Comparison of ENCODE assay signal across 1 cellular context in genomic region chr3:56763233-56763632, GRCh38.
TF ChIP-seq lines count a peak whose summit lies in the region.

No MANE protein-coding gene starts in this region.

TF ChIP-seq in GM23338, 12 proteins besides CTCF, POLR2A, EP300 and RAD21 (continued from another document):
- no peak for TF ChIP-seq REST (IDR thresholded peaks at IDR 0.05; ENCODE audit: unreplicated experiment)
- no peak for TF ChIP-seq JUNB (IDR thresholded peaks at IDR 0.05; ENCODE audit: unreplicated experiment)
- no peak for TF ChIP-seq ZNF462 (CRISPR knock-in tag; IDR thresholded peaks at IDR 0.05)
- no peak for TF ChIP-seq ZNF331 (CRISPR knock-in tag; IDR thresholded peaks at IDR 0.05; ENCODE audit: low read depth)
- no peak for TF ChIP-seq EZH2phosphoT487 (IDR thresholded peaks at IDR 0.05; ENCODE audit: unreplicated experiment)
- TF ChIP-seq NANOG (IDR thresholded peaks at IDR 0.05; ENCODE audit: borderline replicate concordance): no peak
- TF ChIP-seq ZNF114 (CRISPR knock-in tag; IDR thresholded peaks at IDR 0.05): no peak
